12 cellular contexts compared by ENCODE assay signal in genomic region chr15:89577776-89578115, GRCh38. TPM values are rescaled to one million over a fixed set of nuclear protein-coding genes. Genes with fewer than 3 reads are reported as not detected.
DNase-seq lines count a peak whose midpoint lies in the region; ATAC-seq, FAIRE-seq and TF ChIP-seq lines count a peak whose summit lies in the region.
"Had no signal": no experiment of that assay in that cellular context is flagged by ENCODE, and none has a peak within 500 bp of the region (broad histone marks: within the 10 kb centered on the region; RNA-seq: fewer than 3 reads in every experiment).

No MANE protein-coding gene starts in this region.

- BruUV-seq in HCT116 (replicated peaks; lab: Mats Ljungman, UMichigan), result no TSS peak

- peak overlapping the region in 10 of 11 experiments; percentile 7 to 97 (median 92); a peak in 16 of 22 replicates for H3K9ac ChIP-seq in BLaER1 treated with 17β-estradiol and CSF1 and Interleukin-3, amounts not matched to agents 10 nM and 100 nM
- H3K9ac ChIP-seq in HCT116 (ENCODE audit: low read length) (no peak overlapping the region), keratinocyte (ENCODE audit: control insufficient read depth, extremely low read depth, insufficient read depth, low read length) (no peak overlapping the region)

- no peak for DNase-seq in HCT116 (ENCODE audit: low read depth, low spot score)
- DNase-seq in keratinocyte (ENCODE audit: low read depth, low spot score), result no peak
- DNase-seq in NCI-H774 (lab: John Stamatoyannopoulos, UW), result no peak
- no peak for DNase-seq in body of pancreas
- DNase-seq in DMS79 (lab: John Stamatoyannopoulos, UW), result no peak
- DNase-seq: activated CD4-positive, alpha-beta T cell treated with anti-CD3 and anti-CD28 coated beads for 48 hours; DMS 273 treated with DMSO at 0.1 percent for 48 hours; midbrain; NCI-H1694 treated with DMSO at 0.1 percent for 48 hours had no signal

- peaks cover 74% of the 10 kb centered on the region for H3K79me2 ChIP-seq in HCT116 (ENCODE audit: insufficient read depth, low read length)
- H3K79me2 ChIP-seq in keratinocyte (ENCODE audit: control insufficient read depth, insufficient read depth, low read length), result peaks cover 64% of the 10 kb centered on the region

- no peaks in the 10 kb centered on the region for H3K9me1 ChIP-seq in keratinocyte (ENCODE audit: control insufficient read depth, extremely low read depth, insufficient read depth, low read length)

- peaks cover 35 to 62% (median 42%) of the 10 kb centered on the region in 10 experiments for H3K4me1 ChIP-seq in BLaER1 treated with 17β-estradiol and CSF1 and Interleukin-3, amounts not matched to agents 10 nM and 100 nM
- H3K4me1 ChIP-seq in HCT116 (ENCODE audit: control insufficient read depth in 1 of 2, insufficient read depth in 2 of 2, low read length in 2 of 2), result peaks cover 11 to 18% of the 10 kb centered on the region in 2 experiments; a peak in 3 of 4 replicates
- peaks cover 14% of the 10 kb centered on the region for H3K4me1 ChIP-seq in keratinocyte (ENCODE audit: control insufficient read depth, extremely low read depth, insufficient read depth, low read length)
- H3K4me1 ChIP-seq in body of pancreas, result peaks cover 10% of the 10 kb centered on the region

- CTCF ChIA-PET in HCT116 (lab: Charles Lee), result no interaction called here

- TF ChIP-seq CTCF in HCT116 (IDR thresholded peaks at IDR 0.05 in 2 of 3, conservative IDR thresholded peaks at IDR 0.05 in 1 of 3; ENCODE audit: borderline replicate concordance in 1 of 3, insufficient read depth in 1 of 3, low read depth in 2 of 3, low read length in 2 of 3), result no peak
- TF ChIP-seq CTCF in keratinocyte (optimal IDR thresholded peaks at IDR 0.05 in 1 of 3, IDR thresholded peaks at IDR 0.05 in 1 of 3, conservative IDR thresholded peaks at IDR 0.05 in 1 of 3; ENCODE audit: extremely low read depth in 1 of 3, insufficient read depth in 2 of 3, low read length in 3 of 3), result no peak
- TF ChIP-seq CTCF in body of pancreas (IDR thresholded peaks at IDR 0.05), result no peak

- RAD21 ChIA-PET in HCT116 (lab: Charles Lee; ENCODE audit: low non-redundant PET in 1 of 2, low total read pairs in 2 of 2, uncharacterized antibody in 2 of 2, unreplicated experiment in 2 of 2), result no interaction called here

- TF ChIP-seq POLR2A in HCT116 (IDR thresholded peaks at IDR 0.05; ENCODE audit: borderline replicate concordance, extremely low read depth, insufficient read depth, insufficient read length), result no peak
- no peak for TF ChIP-seq POLR2A in body of pancreas (IDR thresholded peaks at IDR 0.05)

- H3K36me3 Mint-ChIP-seq in activated T-helper 17 cell treated with anti-CD3 and anti-CD28 coated beads, Interleukin-2, amount 50 U/mL, for 72 hours (ENCODE audit: low read depth), result peaks cover 48% of the 10 kb centered on the region

- intact Hi-C loops in HCT116 (cut with micrococcal nuclease) (no loop called here), body of pancreas (cut with DNase I) (no loop called here)

- FAIRE-seq in keratinocyte (lab: Jason Lieb, UNC), result no peak

- no peaks in the 10 kb centered on the region for H3K9me3 ChIP-seq in BLaER1 treated with 17β-estradiol and CSF1 and Interleukin-3, amounts not matched to agents 10 nM and 100 nM (replicated peaks in 1 of 11)
- H3K9me3 ChIP-seq in HCT116 (ENCODE audit: control insufficient read depth in 1 of 2, insufficient read depth in 1 of 2, low read depth in 1 of 2, low read length in 2 of 2) (no peaks in the 10 kb centered on the region), keratinocyte (ENCODE audit: control insufficient read depth, low read depth, low read length) (no peaks in the 10 kb centered on the region), body of pancreas (no peaks in the 10 kb centered on the region)

- H3K27ac Mint-ChIP-seq in activated T-helper 17 cell treated with anti-CD3 and anti-CD28 coated beads, Interleukin-2, amount 50 U/mL, for 72 hours, result no peak overlapping the region

- H3K36me3 ChIP-seq in BLaER1 treated with 17β-estradiol and CSF1 and Interleukin-3, amounts not matched to agents 10 nM and 100 nM, result peaks cover 0 to 54% (median 48%) of the 10 kb centered on the region in 11 experiments; a peak in 19 of 22 replicates
- H3K36me3 ChIP-seq in HCT116 (ENCODE audit: control insufficient read depth in 1 of 2, insufficient read depth in 2 of 2, low read length in 2 of 2) (peaks cover 17 to 27% of the 10 kb centered on the region in 2 experiments), keratinocyte (ENCODE audit: control insufficient read depth in 2 of 2, extremely low read depth in 1 of 2, insufficient read depth in 2 of 2, low read length in 2 of 2) (peaks cover 0 to 5% of the 10 kb centered on the region in 2 experiments), body of pancreas (replicated peaks in 1 of 2; ENCODE audit: insufficient read depth in 1 of 2, low read depth in 2 of 2) (no peaks in the 10 kb centered on the region)

- peak overlapping the region in 8 of 10 experiments; percentile 86 to 99 (median 92); a peak in 15 of 20 replicates for H3K4me3 ChIP-seq in BLaER1 treated with 17β-estradiol and CSF1 and Interleukin-3, amounts not matched to agents 10 nM and 100 nM
- H3K4me3 ChIP-seq in HCT116 (replicated peaks in 1 of 2; ENCODE audit: low read depth in 1 of 2, low read length in 2 of 2), result no peak overlapping the region
- peak overlapping the region in 2 of 3 experiments; percentile 20 to 53 for H3K4me3 ChIP-seq in keratinocyte (ENCODE audit: control insufficient read depth in 2 of 3, extremely low read depth in 1 of 3, insufficient read depth in 2 of 3, low read depth in 1 of 3, low read length in 3 of 3)
- no peak overlapping the region for H3K4me3 ChIP-seq in body of pancreas

- peaks cover 22% of the 10 kb centered on the region for H3K4me1 Mint-ChIP-seq in activated T-helper 17 cell treated with anti-CD3 and anti-CD28 coated beads, Interleukin-2, amount 50 U/mL, for 72 hours

- peak overlapping the region; percentile 83 for H3K4me3 Mint-ChIP-seq in activated T-helper 17 cell treated with anti-CD3 and anti-CD28 coated beads, Interleukin-2, amount 50 U/mL, for 72 hours

- no peaks in the 10 kb centered on the region for H3K9me3 Mint-ChIP-seq in activated T-helper 17 cell treated with anti-CD3 and anti-CD28 coated beads, Interleukin-2, amount 50 U/mL, for 72 hours

- no peaks in the 10 kb centered on the region for H3K27me3 ChIP-seq in BLaER1 treated with 17β-estradiol and CSF1 and Interleukin-3, amounts not matched to agents 10 nM and 100 nM
- H3K27me3 ChIP-seq in HCT116 (ENCODE audit: insufficient read depth, low read length) (no peaks in the 10 kb centered on the region), keratinocyte (ENCODE audit: control insufficient read depth, extremely low read depth, insufficient read depth, low read length) (no peaks in the 10 kb centered on the region), body of pancreas (no peaks in the 10 kb centered on the region)

- H2AFZ ChIP-seq in HCT116 (ENCODE audit: low read depth, low read length, poor library complexity, severe bottlenecking) (no peak overlapping the region), keratinocyte (ENCODE audit: control insufficient read depth, low read length) (no peak overlapping the region)

- H4K20me1 ChIP-seq in BLaER1 treated with 17β-estradiol and CSF1 and Interleukin-3, amounts not matched to agents 10 nM and 100 nM, result peaks cover 0 to 59% (median 49%) of the 10 kb centered on the region in 11 experiments; a peak in 17 of 22 replicates
- H4K20me1 ChIP-seq in HCT116 (ENCODE audit: insufficient read depth), result 0 out of 2 replicates have a peak, but pooled peaks cover 5% of the 10 kb centered on the region
- no peaks in the 10 kb centered on the region for H4K20me1 ChIP-seq in keratinocyte (ENCODE audit: control insufficient read depth, extremely low read depth, insufficient read depth, low read length)

- no peak for TF ChIP-seq RAD21 in HCT116 (IDR thresholded peaks at IDR 0.05; ENCODE audit: low read depth)

- POLR2A ChIA-PET in HCT116 (lab: Charles Lee), result no interaction called here

- peak overlapping the region in 2 of 11 experiments; percentile 8 to 13; a peak in 3 of 22 replicates for H3K27ac ChIP-seq in BLaER1 treated with 17β-estradiol and CSF1 and Interleukin-3, amounts not matched to agents 10 nM and 100 nM
- H3K27ac ChIP-seq in HCT116 (ENCODE audit: low read depth, low read length) (no peak overlapping the region), keratinocyte (ENCODE audit: control insufficient read depth, insufficient read depth, low read length) (no peak overlapping the region), body of pancreas (no peak overlapping the region)

- H3K9me2 ChIP-seq in HCT116 (ENCODE audit: insufficient read depth), result no peaks in the 10 kb centered on the region

- no peak for ATAC-seq in HCT116
- ATAC-seq in activated T-helper 17 cell treated with anti-CD3 and anti-CD28 coated beads, Interleukin-2, amount 50 U/mL, for 72 hours (replicated peaks), result no peak
- ATAC-seq in HG02981 (IDR thresholded peaks at IDR 0.05; ENCODE audit: unreplicated experiment), result no peak
- ATAC-seq in body of pancreas, result no peak

- dilution Hi-C loops in keratinocyte (cut with MboI; ENCODE audit: extremely low pct_ligation_motif_present, low sequenced_read_pairs), result no loop called here

- H3K27me3 Mint-ChIP-seq in activated T-helper 17 cell treated with anti-CD3 and anti-CD28 coated beads, Interleukin-2, amount 50 U/mL, for 72 hours, result no peaks in the 10 kb centered on the region

- H3K4me2 ChIP-seq in BLaER1 treated with 17β-estradiol and CSF1 and Interleukin-3, amounts not matched to agents 10 nM and 100 nM, result peak overlapping the region; percentile 47 to 96 (median 90)
- H3K4me2 ChIP-seq in HCT116 (ENCODE audit: low read length), result no peak overlapping the region
- peak overlapping the region; percentile 84 for H3K4me2 ChIP-seq in keratinocyte (ENCODE audit: control insufficient read depth, extremely low read depth, insufficient read depth, low read depth, low read length)

- WGBS in body of pancreas, 2 donors, result 66 to 86% methylated on average over 3 of the region's 3 CpGs

TF ChIP-seq in HCT116, 20 proteins besides CTCF, POLR2A, EP300 and RAD21 (continues in another document):
- 0 out of 2 replicates have a peak, but pooled peaks have one; percentile 21 for TF ChIP-seq SIN3A (IDR thresholded peaks at IDR 0.05; ENCODE audit: low read depth)

RNA-seq across cellular contexts. Expression of gene TICRR, which starts 2.5 kb away (rescaled TPM):
- total RNA-seq in HCT116 (2021; ENCODE audit: unreplicated experiment) (24.8 TPM), body of pancreas (under 1 TPM in 1 of 2 donors, not detected in 1; under 0.01 TPM)
- polyA plus RNA-seq in HCT116 (2012), result 11.2 and 13.4 TPM in 2 replicates
- 10 to 100 TPM; 15.4 to 22.7 TPM for total RNA-seq in activated T-helper 17 cell treated with anti-CD3 and anti-CD28 coated beads, Interleukin-2, amount 50 U/mL, for 72 hours
- polyA plus RNA-seq in keratinocyte, result 0.82 to 4.0 TPM (median 2.9 TPM) in 3 replicates
- polyA plus RNA-seq in keratinocyte (2011; ENCODE audit: low read depth), result 0.06 TPM
- 0.68 and 0.80 TPM in 2 replicates for polyA plus RNA-seq in keratinocyte (2011; cell fraction: cytosol; rRNA removed)
- polyA plus RNA-seq in keratinocyte (2011; cell fraction: nucleus; rRNA removed), result 3.6 and 3.8 TPM in 2 replicates
- polyA plus RNA-seq in keratinocyte (2012; ENCODE audit: low replicate concordance), result 0.07 and 3.0 TPM in 2 replicates
- polyA minus RNA-seq in keratinocyte, result 1.5 to 8.2 TPM (median 6.0 TPM) in 3 replicates
- polyA minus RNA-seq in keratinocyte (2011; cell fraction: cytosol; rRNA and poly(A)+ RNA removed), result 0.96 TPM
- polyA minus RNA-seq in keratinocyte (2011; cell fraction: nucleus; rRNA and poly(A)+ RNA removed), result 2.4 and 3.6 TPM in 2 replicates

Comparison
In these comparisons a context has a peak if more than half of its experiments do, and no peak if none do; other contexts are left out.
1. H3K4me3 ChIP-seq: peak in BLaER1 treated with 17β-estradiol and CSF1 and Interleukin-3, amounts not matched to agents 10 nM and 100 nM (8 of 10) and keratinocyte (2 of 3); none in HCT116 (0 of 2) and body of pancreas (0 of 2).
2. H3K9ac ChIP-seq: peak in BLaER1 treated with 17β-estradiol and CSF1 and Interleukin-3, amounts not matched to agents 10 nM and 100 nM (10 of 11); none in HCT116 (single experiment) and keratinocyte (single experiment).
3. RNA of gene TICRR, which starts 2.5 kb away (total RNA-seq): 24.8 TPM in HCT116 (single experiment) and 15.4 to 22.7 TPM in activated T-helper 17 cell treated with anti-CD3 and anti-CD28 coated beads, Interleukin-2, amount 50 U/mL, for 72 hours; under 0.01 TPM in body of pancreas; every median in the first group is over 10 times any median in the second.